ENCODE assay signal across 8 cellular contexts in genomic region chr19:51986309-51987291, GRCh38. TPM values are rescaled to one million over a fixed set of nuclear protein-coding genes. Genes with fewer than 3 reads are reported as not detected.
DNase-seq lines count a peak whose midpoint lies in the region; ATAC-seq and TF ChIP-seq lines count a peak whose summit lies in the region.

TSS of gene ZNF350 (minus strand) at chr19:51986840. CDS start at chr19:51974360, 12,480 bp downstream.

- no peaks in the 10 kb centered on the region for H3K36me3 ChIP-seq in A673 (ENCODE audit: insufficient read depth, low read length, poor library complexity, severe bottlenecking)
- no peaks in the 10 kb centered on the region for H3K36me3 ChIP-seq in ectodermal cell (ENCODE audit: control insufficient read depth, insufficient read depth, low read length)

- H3K27ac Mint-ChIP-seq in activated CD8-positive, alpha-beta T cell treated with anti-CD3 and anti-CD28 coated beads for 36 hours: peak within 1 kb of the TSS; percentile 95

- DNase-seq in A673 (ENCODE audit: low spot score) (peak; percentile 96), NCI-H69 (lab: John Stamatoyannopoulos, UW) (peak; percentile 97), lower leg skin (ENCODE audit: low spot score in 2 of 2) (peak; percentile 96 to 97)
- peak; percentile 97 for DNase-seq in activated CD8-positive, alpha-beta T cell treated with anti-CD3 and anti-CD28 coated beads for 36 hours
- DNase-seq in stimulated activated CD4-positive, alpha-beta T cell treated with anti-CD3 and anti-CD28 coated beads, Interleukin-4, amount 100 ng/mL, for 48 hours (ENCODE audit: low read depth in 2 of 2): peak; percentile 68 to 79

- H3K9me3 ChIP-seq in A673 (ENCODE audit: low read depth, low read length, poor library complexity, severe bottlenecking) (peaks cover 47% of the 10 kb centered on the region), ectodermal cell (ENCODE audit: control insufficient read depth, low read length) (no peaks in the 10 kb centered on the region)

- intact Hi-C loops in A673 (cut with micrococcal nuclease; ENCODE audit: unreplicated experiment): no loop called here
- intact Hi-C loops in activated CD8-positive, alpha-beta T cell treated with anti-CD3 and anti-CD28 coated beads for 36 hours (cut with micrococcal nuclease): no loop called here
- intact Hi-C loops in lower leg skin (cut with DNase I; ENCODE audit: low total_unique reads): loop anchor here (10.0 kb wide), 1 partner anchor 62 kb away; the partner anchor contains the start of gene ZNF613

- peaks cover 12% of the 10 kb centered on the region for H3K4me1 Mint-ChIP-seq in activated CD8-positive, alpha-beta T cell treated with anti-CD3 and anti-CD28 coated beads for 36 hours (ENCODE audit: low read depth)

- POLR2A ChIA-PET in A673 (lab: Charles Lee; ENCODE audit: low non-redundant PET): no interaction called here
- POLR2A ChIA-PET in activated CD8-positive, alpha-beta T cell treated with anti-CD3 and anti-CD28 coated beads for 36 hours (lab: Charles Lee): interaction anchor here (0.7 to 1.1 kb wide), 2 partner anchors 21 to 281 kb away, joined by 3 to 5 read pairs; partner anchors contain the start of gene ZNF615

- H3K27me3 ChIP-seq in A673 (replicated peaks; ENCODE audit: insufficient read depth, low read depth, low read length, poor library complexity): no peaks in the 10 kb centered on the region
- H3K27me3 ChIP-seq in ectodermal cell (ENCODE audit: control insufficient read depth, insufficient read depth, low read length, poor library complexity, severe bottlenecking): no peaks in the 10 kb centered on the region

- peak; percentile 92 for ATAC-seq in GM18867 (IDR thresholded peaks at IDR 0.05; ENCODE audit: unreplicated experiment)
- ATAC-seq in HG03342 (IDR thresholded peaks at IDR 0.05; ENCODE audit: unreplicated experiment): peak; percentile 77
- peak; percentile 98 for ATAC-seq in activated CD8-positive, alpha-beta T cell treated with anti-CD3 and anti-CD28 coated beads for 36 hours

- peak within 1 kb of the TSS; percentile 95 for H3K4me3 Mint-ChIP-seq in activated CD8-positive, alpha-beta T cell treated with anti-CD3 and anti-CD28 coated beads for 36 hours

- no peak for TF ChIP-seq CTCF in A673 (conservative IDR thresholded peaks at IDR 0.05; ENCODE audit: low read depth, low read length)
- TF ChIP-seq CTCF in activated CD8-positive, alpha-beta T cell treated with anti-CD3 and anti-CD28 coated beads for 36 hours (IDR thresholded peaks at IDR 0.05): no peak
- no peak for TF ChIP-seq CTCF in lower leg skin (IDR thresholded peaks at IDR 0.05)

- 12 to 14% methylated on average over 33 of the region's 33 CpGs for WGBS in ectodermal cell, 2 experiments
- 3 to 4% methylated on average over 33 of the region's 33 CpGs for WGBS in lower leg skin, 2 donors

- peaks cover 59% of the 10 kb centered on the region for H3K36me3 Mint-ChIP-seq in activated CD8-positive, alpha-beta T cell treated with anti-CD3 and anti-CD28 coated beads for 36 hours (ENCODE audit: low read depth)

- no peaks in the 10 kb centered on the region for H3K4me1 ChIP-seq in A673 (ENCODE audit: insufficient read depth, low read length, poor library complexity, severe bottlenecking)
- H3K4me1 ChIP-seq in ectodermal cell (ENCODE audit: control insufficient read depth, insufficient read depth, low read length): no peaks in the 10 kb centered on the region

- peaks cover 38% of the 10 kb centered on the region for H3K9me3 Mint-ChIP-seq in activated CD8-positive, alpha-beta T cell treated with anti-CD3 and anti-CD28 coated beads for 36 hours

- no peak for TF ChIP-seq POLR2A in lower leg skin (IDR thresholded peaks at IDR 0.05)

- TSS peak; percentile 73 for BruUV-seq in A673 (replicated peaks; lab: Mats Ljungman, UMichigan)

- H3K27me3 Mint-ChIP-seq in activated CD8-positive, alpha-beta T cell treated with anti-CD3 and anti-CD28 coated beads for 36 hours: no peaks in the 10 kb centered on the region

- CTCF ChIA-PET in A673 (lab: Charles Lee): no interaction called here
- CTCF ChIA-PET in activated CD8-positive, alpha-beta T cell treated with anti-CD3 and anti-CD28 coated beads for 36 hours (lab: Charles Lee): no interaction called here

- H3K4me3 ChIP-seq in A673 (ENCODE audit: low read depth, low read length, poor library complexity, severe bottlenecking): peak within 1 kb of the TSS; percentile 73
- H3K4me3 ChIP-seq in ectodermal cell (ENCODE audit: insufficient read depth, low read depth, low read length): peak within 1 kb of the TSS; percentile 53
- peak within 1 kb of the TSS; percentile 81 for H3K4me3 ChIP-seq in lower leg skin (ENCODE audit: low read depth, poor library complexity, severe bottlenecking)

- peak within 1 kb of the TSS; percentile 49 for H3K27ac ChIP-seq in A673 (ENCODE audit: low read depth, low read length, poor library complexity, severe bottlenecking)
- no peak within 1 kb of the TSS for H3K27ac ChIP-seq in ectodermal cell (ENCODE audit: insufficient read depth, low read depth, low read length, poor library complexity, severe bottlenecking)

RNA-seq across cellular contexts. Expression of gene ZNF350, which starts in this region (rescaled TPM):
- total RNA-seq in A673 (2021) (7.2 TPM in 2 replicates), lower leg skin (10 to 100 TPM in 2 of 4 donors, 1 to 10 TPM in 2; 7.3 to 21.9 (median 12.1) TPM)
- total RNA-seq in activated CD8-positive, alpha-beta T cell treated with anti-CD3 and anti-CD28 coated beads for 36 hours: 1 to 10 TPM; 7.5 to 7.6 TPM
- polyA plus RNA-seq in ectodermal cell (2013, experiment 1 of 4): 7.1 TPM
- 7.3 TPM for polyA plus RNA-seq in ectodermal cell (2013, experiment 2 of 4)
- polyA plus RNA-seq in ectodermal cell (2013, experiment 3 of 4): 6.4 TPM
- 7.3 TPM for polyA plus RNA-seq in ectodermal cell (2013, experiment 4 of 4)
